Comparison of ENCODE assay signal across 21 cellular contexts in genomic region chrX:103531002-103531401, GRCh38. TPM values are rescaled to one million over a fixed set of nuclear protein-coding genes. Genes with fewer than 3 reads are reported as not detected.
DNase-seq lines count a peak whose midpoint lies in the region; ATAC-seq, FAIRE-seq and TF ChIP-seq lines count a peak whose summit lies in the region.
"Had no signal": no experiment of that assay in that cellular context is flagged by ENCODE, and none has a peak within 500 bp of the region (broad histone marks: within the 10 kb centered on the region; RNA-seq: fewer than 3 reads in every experiment).

No MANE protein-coding gene starts in this region.

- CTCF ChIA-PET in A549 (lab: Yijun Ruan, JAX): no interaction called here

- FAIRE-seq in A549 (lab: Jason Lieb, UNC): peak; percentile 96
- FAIRE-seq: D721Med, islet of Langerhans had no signal

- no peaks in the 10 kb centered on the region for H3K36me3 ChIP-seq in left lung
- H3K36me3 ChIP-seq: HAP-1 had no signal

- intact Hi-C loops in left lung (cut with DNase I): loop anchor here in 1 of 2 donors (10.0 kb wide), 1 partner anchor 154 kb away; the partner anchor contains the start of gene MORF4L2

- no peak for TF ChIP-seq CTCF in A549 (IDR thresholded peaks at IDR 0.05)
- TF ChIP-seq CTCF in left lung (IDR thresholded peaks at IDR 0.05): no peak

- no peak for DNase-seq in A549 (ENCODE audit: low read depth in 1 of 2, low spot score in 1 of 2)
- DNase-seq in GM04504 (ENCODE audit: low read depth): peak; percentile 65
- peak; percentile 79 for DNase-seq in amniotic epithelial cell (ENCODE audit: low read depth)
- peak; percentile 40 for DNase-seq in fibroblast of the conjunctiva (ENCODE audit: low read depth)
- DNase-seq in nucleus accumbens (lab: John Stamatoyannopoulos, UW): no peak
- no peak for DNase-seq in left lung
- DNase-seq in DMS 273 (lab: John Stamatoyannopoulos, UW; ENCODE audit: unreplicated experiment): no peak
- DNase-seq: 8988T; activated naive CD8-positive, alpha-beta T cell treated with anti-CD3 and anti-CD28 coated beads for 36 hours; activated T-cell treated with anti-CD3 and anti-CD28 coated beads, Interleukin-2, amount 50 U/mL, for 1 hour; endodermal cell; mammary epithelial cell; naive thymus-derived CD8-positive, alpha-beta T cell; NCI-H2171; stimulated activated naive CD4-positive, alpha-beta T cell had no signal

- H3K9me3 ChIP-seq in A549 (no peaks in the 10 kb centered on the region), left lung (no peaks in the 10 kb centered on the region)
- H3K9me3 ChIP-seq: HAP-1 had no signal

- peaks cover 0 to 3% of the 10 kb centered on the region in 2 donors for H3K27me3 ChIP-seq in left lung

- WGBS in A549 (ENCODE audit: missing lambda C conversion rate): 51% methylated on average over 6 of the region's 6 CpGs

- no peak for TF ChIP-seq EP300 in A549 (IDR thresholded peaks at IDR 0.05)

- H3K4me3 ChIP-seq in A549 (no peak overlapping the region), left lung (no peak overlapping the region)
- H3K4me3 ChIP-seq: HAP-1 had no signal

- H3K4me1 ChIP-seq in A549 (no peaks in the 10 kb centered on the region), left lung (no peaks in the 10 kb centered on the region)
- H3K4me1 ChIP-seq: HAP-1 had no signal

- POLR2A ChIA-PET in A549 (lab: Yijun Ruan, JAX): no interaction called here

- no peak overlapping the region for H3K4me2 ChIP-seq in A549

- H3K27ac ChIP-seq in A549 (no peak overlapping the region), left lung (no peak overlapping the region)

- TF ChIP-seq POLR2A in A549 (IDR thresholded peaks at IDR 0.05; ENCODE audit: low read length): no peak

- ATAC-seq in A549 (no peak), HG02763 (IDR thresholded peaks at IDR 0.05; ENCODE audit: unreplicated experiment) (no peak), left lung (no peak)
- ATAC-seq: naive thymus-derived CD8-positive, alpha-beta T cell; Panc1 had no signal

- no peak for TF ChIP-seq RAD21 in A549 (conservative IDR thresholded peaks at IDR 0.05 in 1 of 2, IDR thresholded peaks at IDR 0.05 in 1 of 2)

TF ChIP-seq in A549, 52 proteins besides CTCF, POLR2A, EP300 and RAD21:
- TF ChIP-seq FOSB (CRISPR knock-in tag; IDR thresholded peaks at IDR 0.05): no peak
- no peak for TF ChIP-seq EHF (CRISPR knock-in tag; IDR thresholded peaks at IDR 0.05)
TF ChIP-seq in A549: peak in this region for 0.

RNA-seq across cellular contexts. Expression of gene RAB40A, which starts 11.7 kb away (rescaled TPM):
- polyA plus RNA-seq in A549 (2011; rRNA removed) (0.03 and 0.04 TPM in 2 replicates), A549 (2017; fragmentation: RNase III; extraction: RNeasy Plus Mini Kit Qiagen cat#74134 plus additional on column Dnase treatment) (0.08 TPM in 1 of 3 replicates, not detected in the others)
- not detected in 2 replicates for polyA plus RNA-seq in A549 (2012; cell fraction: cytosol; rRNA removed)
- polyA plus RNA-seq in A549 (2012; cell fraction: nucleus; rRNA removed): 0.06 and 0.17 TPM in 2 replicates
- not detected in 2 replicates for polyA minus RNA-seq in A549 (2011; rRNA and poly(A)+ RNA removed)
- total RNA-seq in left lung: under 1 TPM; 0.17 to 0.21 TPM
- total RNA-seq: naive thymus-derived CD8-positive, alpha-beta T cell had no signal
- polyA plus RNA-seq: IgD-negative memory B cell had no signal

RNA-seq across cellular contexts. Expression of gene TCEAL4, which starts 54.3 kb away (rescaled TPM):
- polyA plus RNA-seq in A549 (2011; rRNA removed) (35.2 and 57.2 TPM in 2 replicates), A549 (2017; fragmentation: RNase III; extraction: RNeasy Plus Mini Kit Qiagen cat#74134 plus additional on column Dnase treatment) (173 to 195 TPM (median 192 TPM) in 3 replicates)
- polyA plus RNA-seq in A549 (2012; cell fraction: cytosol; rRNA removed): 18.8 and 23.9 TPM in 2 replicates
- polyA plus RNA-seq in A549 (2012; cell fraction: nucleus; rRNA removed): 6.9 and 9.6 TPM in 2 replicates
- 9.0 and 9.8 TPM in 2 replicates for polyA minus RNA-seq in A549 (2011; rRNA and poly(A)+ RNA removed)
- 10 to 100 TPM; 67.5 to 77.2 TPM for total RNA-seq in left lung

Comparison
In these comparisons a context has a peak if more than half of its experiments do, and no peak if none do; other contexts are left out.
1. DNase-seq: peak in GM04504 (single experiment), amniotic epithelial cell (single experiment) and fibroblast of the conjunctiva (single experiment); none in A549 (0 of 2), nucleus accumbens (0 of 56), left lung (0 of 2) and DMS 273 (single experiment).